8 cellular contexts compared by ENCODE assay signal in genomic region chr15:40807028-40807887, GRCh38. TPM values are rescaled to one million over a fixed set of nuclear protein-coding genes. Genes with fewer than 3 reads are reported as not detected.
DNase-seq lines count a peak whose midpoint lies in the region; ATAC-seq, FAIRE-seq and TF ChIP-seq lines count a peak whose summit lies in the region.

DNAJC17 (minus strand) TSS chr15:40807473; CDS start chr15:40807446, 27 bp downstream.
ZFYVE19 (plus strand) TSS chr15:40807089; CDS start chr15:40807590, 501 bp downstream.

- WGBS in HUES64: under 1% methylated on average over 64 of the region's 64 CpGs

- H3K9me3 ChIP-seq in HUES64 (ENCODE audit: insufficient read depth, low read depth, low read length) (no peaks in the 10 kb centered on the region), OCI-LY1 (ENCODE audit: low read length) (no peaks in the 10 kb centered on the region)

- H3K9me3 Mint-ChIP-seq in mesothelial cell of epicardium: no peaks in the 10 kb centered on the region

- peak within 1 kb of the TSS; percentile 79 for H3K4me2 ChIP-seq in OCI-LY1 (ENCODE audit: low read length)

- H3K27ac ChIP-seq in HUES64 (ENCODE audit: low read depth, low read length) (peak within 1 kb of the TSS; percentile 28), OCI-LY1 (ENCODE audit: low read depth, low read length, poor library complexity, severe bottlenecking) (peak within 1 kb of the TSS; percentile 89)

- H3K79me2 ChIP-seq in OCI-LY1 (ENCODE audit: insufficient read depth, low read length): 0 out of 2 replicates have a peak, but pooled peaks cover 3% of the 10 kb centered on the region

- H3K27me3 ChIP-seq in HUES64 (ENCODE audit: insufficient read depth, low read length) (no peaks in the 10 kb centered on the region), OCI-LY1 (ENCODE audit: insufficient read depth, low read length) (no peaks in the 10 kb centered on the region)

- peak within 1 kb of the TSS; percentile 94 for H3K4me3 ChIP-seq in HUES64 (ENCODE audit: low read length)
- peak within 1 kb of the TSS; percentile 95 for H3K4me3 ChIP-seq in OCI-LY1 (ENCODE audit: low read depth, low read length, poor library complexity, severe bottlenecking)

- peaks cover 7% of the 10 kb centered on the region; the same call in 1 of the 2 replicates for H3K4me1 ChIP-seq in HUES64 (ENCODE audit: insufficient read depth, low read length)
- peaks cover 16% of the 10 kb centered on the region for H3K4me1 ChIP-seq in OCI-LY1 (ENCODE audit: insufficient read depth, low read length, severe bottlenecking)

- H3K4me3 Mint-ChIP-seq in mesothelial cell of epicardium: peak within 1 kb of the TSS; percentile 99

- H2AFZ ChIP-seq in OCI-LY1 (ENCODE audit: low read length): peak within 1 kb of the TSS; percentile 81; the same call in 1 of the 2 replicates

- H3K36me3 Mint-ChIP-seq in mesothelial cell of epicardium: peaks cover 6% of the 10 kb centered on the region

- TF ChIP-seq CTCF in D721Med (IDR thresholded peaks at IDR 0.05; ENCODE audit: insufficient read depth, missing control alignments): no peak
- TF ChIP-seq CTCF in OCI-LY1 (IDR thresholded peaks at IDR 0.05; ENCODE audit: low read length): peak; percentile 25; the same call in 1 of the 2 replicates
- TF ChIP-seq CTCF in mesothelial cell of epicardium (IDR thresholded peaks at IDR 0.05; ENCODE audit: unreplicated experiment): no peak

- H3K9me2 ChIP-seq in OCI-LY1 (ENCODE audit: low read depth, low read length): no peaks in the 10 kb centered on the region

- FAIRE-seq in D721Med (lab: Jason Lieb, UNC): no peak
- peak; percentile 83 for FAIRE-seq in endometrium (lab: Jason Lieb, UNC)

- H3K4me1 Mint-ChIP-seq in mesothelial cell of epicardium: peaks cover 17% of the 10 kb centered on the region

- H3K27me3 Mint-ChIP-seq in mesothelial cell of epicardium (ENCODE audit: low read depth): no peaks in the 10 kb centered on the region

- no peaks in the 10 kb centered on the region for H3F3A ChIP-seq in OCI-LY1 (ENCODE audit: insufficient read depth, low read length)

- DNase-seq in D721Med (ENCODE audit: insufficient read length, low spot score): peak; percentile 58
- DNase-seq in activated CD8-positive, alpha-beta memory T cell treated with anti-CD3 and anti-CD28 coated beads, Interleukin-2, amount 50 U/mL, for 4 hours: peak; percentile 92
- peak; percentile 85 to 90 for DNase-seq in mesothelial cell of epicardium (ENCODE audit: low spot score in 2 of 2, unreplicated experiment in 2 of 2)
- DNase-seq in stimulated activated CD8-positive, alpha-beta memory T cell treated with anti-CD3 and anti-CD28 coated beads, Interleukin-15, amount 100 ng/mL, for 48 hours (ENCODE audit: low read depth in 2 of 2): peak; percentile 91 to 93

- peak; percentile 90 for ATAC-seq in GM21447 (IDR thresholded peaks at IDR 0.05; ENCODE audit: unreplicated experiment)

- H3K36me3 ChIP-seq in HUES64 (ENCODE audit: insufficient read depth, low read length) (0 out of 2 replicates have a peak, but pooled peaks cover 4% of the 10 kb centered on the region), OCI-LY1 (ENCODE audit: insufficient read depth, low read length) (peaks cover 7% of the 10 kb centered on the region; the same call in 1 of the 2 replicates)

- peak within 1 kb of the TSS; percentile 75 for H3K9ac ChIP-seq in HUES64 (ENCODE audit: low read depth, low read length)
- H3K9ac ChIP-seq in OCI-LY1 (ENCODE audit: low read length): peak within 1 kb of the TSS; percentile 99

- H4K20me1 ChIP-seq in OCI-LY1 (ENCODE audit: insufficient read depth, low read length): no peaks in the 10 kb centered on the region

- H3K27ac Mint-ChIP-seq in mesothelial cell of epicardium: peak within 1 kb of the TSS; percentile 98

RNA-seq across cellular contexts. Expression of gene DNAJC17, which starts in this region (rescaled TPM):
- polyA plus RNA-seq in HUES64 (2013, experiment 1 of 2): 41.6 TPM
- polyA plus RNA-seq in HUES64 (2013, experiment 2 of 2): 50.4 TPM
- total RNA-seq in mesothelial cell of epicardium: 36.4 to 44.3 TPM (median 41.2 TPM) in 3 replicates

RNA-seq across cellular contexts. Expression of gene ZFYVE19, which starts in this region (rescaled TPM):
- 7.9 TPM for polyA plus RNA-seq in HUES64 (2013, experiment 1 of 2)
- polyA plus RNA-seq in HUES64 (2013, experiment 2 of 2): 12.8 TPM
- 20.9 to 24.4 TPM (median 24.2 TPM) in 3 replicates for total RNA-seq in mesothelial cell of epicardium

Comparison
In these comparisons a context has a peak if more than half of its experiments do, and no peak if none do; other contexts are left out.
1. Peak in every context shown above with its lines: DNase-seq, ATAC-seq, H3K4me3 ChIP-seq and H3K27ac ChIP-seq.